Comparison of ENCODE assay signal across 26 cellular contexts in the genomic region with DNA sequence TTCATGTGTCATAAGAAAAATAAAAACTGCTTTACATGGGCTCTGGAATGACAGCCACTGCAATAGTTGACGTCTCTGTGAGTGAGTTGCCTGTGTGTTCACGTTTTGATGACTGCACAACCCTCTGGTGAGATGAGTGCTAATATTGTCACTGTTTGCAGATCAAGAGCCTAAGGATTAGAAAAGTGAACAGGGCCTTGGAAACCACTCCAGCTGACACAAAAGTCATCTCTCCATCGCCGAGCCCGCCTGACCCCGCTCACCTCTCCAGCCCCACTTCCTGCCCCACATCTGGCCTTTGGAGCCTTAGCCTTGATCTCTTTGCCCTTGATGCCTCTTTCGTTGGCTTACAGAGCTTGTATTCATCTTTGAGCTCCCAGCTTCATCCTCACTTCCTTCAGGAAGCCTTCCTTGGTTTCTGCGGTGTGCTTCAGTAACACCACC.
A peak's percentile ranks its signal among the peaks of the same experiment; 100 is the strongest.
DNase-seq lines count a peak whose midpoint lies in the region; ATAC-seq and TF ChIP-seq lines count a peak whose summit lies in the region.
"Had no signal": no experiment of that assay in that cellular context is flagged by ENCODE, and none has a peak within 500 bp of the region (broad histone marks: within the 10 kb centered on the region; RNA-seq: fewer than 3 reads in every experiment).

No MANE protein-coding gene starts in this region.

- H3K4me1 ChIP-seq in right atrium auricular region, result no peaks in the 10 kb centered on the region
- no peaks in the 10 kb centered on the region for H3K4me1 ChIP-seq in heart right ventricle
- H3K4me1 ChIP-seq in endodermal cell (ENCODE audit: control insufficient read depth, insufficient read depth, low read length), result no peaks in the 10 kb centered on the region
- no peaks in the 10 kb centered on the region for H3K4me1 ChIP-seq in vagina
- no peaks in the 10 kb centered on the region for H3K4me1 ChIP-seq in HAP-1
- no peaks in the 10 kb centered on the region for H3K4me1 ChIP-seq in mucosa of descending colon (ENCODE audit: low read depth)
- H3K4me1 ChIP-seq: BE2C had no signal

- no peaks in the 10 kb centered on the region for H3K9me3 ChIP-seq in right atrium auricular region
- H3K9me3 ChIP-seq in heart right ventricle, result no peaks in the 10 kb centered on the region
- no peaks in the 10 kb centered on the region for H3K9me3 ChIP-seq in endodermal cell (ENCODE audit: control insufficient read depth, low read length)
- no peaks in the 10 kb centered on the region for H3K9me3 ChIP-seq in vagina
- no peaks in the 10 kb centered on the region for H3K9me3 ChIP-seq in HAP-1
- H3K9me3 ChIP-seq in mucosa of descending colon, result peaks cover 3% of the 10 kb centered on the region
- H3K9me3 ChIP-seq: BE2C, BLaER1 had no signal

- no peak for ATAC-seq in heart right ventricle
- no peak for ATAC-seq in mucosa of descending colon
- ATAC-seq: GM12878 had no signal

- H3K4me1 Mint-ChIP-seq in endodermal cell, result no peaks in the 10 kb centered on the region
- H3K4me1 Mint-ChIP-seq: CD14-positive monocyte; CD4-positive, alpha-beta memory T cell; CD4-positive, CD25-positive, alpha-beta regulatory T cell; CD8-positive, alpha-beta memory T cell had no signal

- no peak for TF ChIP-seq CTCF in right atrium auricular region (IDR thresholded peaks at IDR 0.05)
- no peak for TF ChIP-seq CTCF in heart right ventricle (IDR thresholded peaks at IDR 0.05)
- TF ChIP-seq CTCF in endodermal cell (conservative IDR thresholded peaks at IDR 0.05), result no peak
- TF ChIP-seq CTCF in vagina (IDR thresholded peaks at IDR 0.05), result no peak
- no peak for TF ChIP-seq CTCF in mucosa of descending colon (IDR thresholded peaks at IDR 0.05)

- no peaks in the 10 kb centered on the region for H3K9me3 Mint-ChIP-seq in endodermal cell

- DNase-seq in right atrium auricular region (ENCODE audit: low spot score), result peak; percentile 50
- no peak for DNase-seq in heart right ventricle
- DNase-seq in endodermal cell, result peak; percentile 4
- DNase-seq in islet precursor cell, result peak; percentile 32
- peak; percentile 64 to 70 for DNase-seq in vagina (ENCODE audit: extremely low spot score in 2 of 2)
- DNase-seq in amygdala (lab: John Stamatoyannopoulos, UW), result no peak
- DNase-seq in HAP-1 (ENCODE audit: low spot score in 2 of 2), result no peak
- no peak for DNase-seq in mucosa of descending colon
- DNase-seq: 8988T; ACHN; BE2C; C1 segment of cervical spinal cord; CD4-positive, alpha-beta memory T cell; CD4-positive, CD25-positive, alpha-beta regulatory T cell; CD8-positive, alpha-beta memory T cell; COR-L47; DMS 273 treated with DMSO at 0.1 percent for 48 hours; DMS153; DMS53; DMS79; DND-41; EL; GDM1 had no signal

- H3K4me3 Mint-ChIP-seq in endodermal cell, result no peak overlapping the region
- H3K4me3 Mint-ChIP-seq: CD14-positive monocyte; CD4-positive, alpha-beta memory T cell; CD4-positive, CD25-positive, alpha-beta regulatory T cell; CD8-positive, alpha-beta memory T cell had no signal

- 74 to 77% methylated on average over 8 of the region's 8 CpGs for WGBS in heart right ventricle, 2 donors
- 90 to 91% methylated on average over 8 of the region's 8 CpGs for WGBS in endodermal cell (ENCODE audit: insufficient coverage in 1 of 2, insufficient read length in 1 of 2), 2 experiments

- H3K27ac ChIP-seq in right atrium auricular region (no peak overlapping the region), heart right ventricle (no peak overlapping the region), endodermal cell (ENCODE audit: low read depth, low read length) (no peak overlapping the region), vagina (no peak overlapping the region)
- H3K27ac ChIP-seq: BLaER1 had no signal

- TF ChIP-seq POLR2A in vagina (IDR thresholded peaks at IDR 0.05), result no peak

- no peaks in the 10 kb centered on the region for H3K27me3 Mint-ChIP-seq in endodermal cell (ENCODE audit: insufficient read depth)
- H3K27me3 Mint-ChIP-seq: CD4-positive, alpha-beta memory T cell; CD4-positive, CD25-positive, alpha-beta regulatory T cell; CD8-positive, alpha-beta memory T cell had no signal

- no peak overlapping the region for H3K9ac ChIP-seq in endodermal cell (ENCODE audit: extremely low read depth, low read length, poor library complexity, severe bottlenecking)
- H3K9ac ChIP-seq: BLaER1 had no signal

- no peaks in the 10 kb centered on the region for H3K36me3 Mint-ChIP-seq in endodermal cell (ENCODE audit: low read depth)
- H3K36me3 Mint-ChIP-seq: CD14-positive monocyte; CD4-positive, alpha-beta memory T cell; CD4-positive, CD25-positive, alpha-beta regulatory T cell; CD8-positive, alpha-beta memory T cell had no signal

- H3K36me3 ChIP-seq in right atrium auricular region (no peaks in the 10 kb centered on the region), heart right ventricle (no peaks in the 10 kb centered on the region), endodermal cell (ENCODE audit: control insufficient read depth, insufficient read depth, low read length) (no peaks in the 10 kb centered on the region), vagina (no peaks in the 10 kb centered on the region), HAP-1 (replicated peaks) (no peaks in the 10 kb centered on the region), mucosa of descending colon (ENCODE audit: low read depth) (no peaks in the 10 kb centered on the region)
- H3K36me3 ChIP-seq: BE2C, BLaER1 had no signal

- intact Hi-C loops in heart right ventricle (cut with DNase I), result no loop called here
- intact Hi-C loops in vagina (cut with DNase I), result no loop called here
- intact Hi-C loops in mucosa of descending colon (cut with DNase I, micrococcal nuclease), result no loop called here

- H3K27me3 ChIP-seq in right atrium auricular region (no peaks in the 10 kb centered on the region), heart right ventricle (peaks cover 0 to 34% (median 10%) of the 10 kb centered on the region in 7 donors), endodermal cell (ENCODE audit: control insufficient read depth, insufficient read depth, low read length, poor library complexity, severe bottlenecking) (no peaks in the 10 kb centered on the region), vagina (no peaks in the 10 kb centered on the region), HAP-1 (ENCODE audit: low read depth) (no peaks in the 10 kb centered on the region)
- H3K27me3 ChIP-seq: BE2C, BLaER1 had no signal

- H3K27ac Mint-ChIP-seq in endodermal cell, result no peak overlapping the region
- H3K27ac Mint-ChIP-seq: CD14-positive monocyte; CD4-positive, alpha-beta memory T cell; CD8-positive, alpha-beta memory T cell had no signal

- in situ Hi-C loops in HAP-1 (cut with MboI; ENCODE audit: low sequenced_read_pairs), result no loop called here

- no peak overlapping the region for H3K4me3 ChIP-seq in right atrium auricular region
- no peak overlapping the region for H3K4me3 ChIP-seq in heart right ventricle
- no peak overlapping the region for H3K4me3 ChIP-seq in endodermal cell (ENCODE audit: low read length)
- H3K4me3 ChIP-seq in vagina, result no peak overlapping the region
- no peak overlapping the region for H3K4me3 ChIP-seq in HAP-1
- H3K4me3 ChIP-seq in mucosa of descending colon, result no peak overlapping the region
- H3K4me3 ChIP-seq: BLaER1, GM12878 had no signal

Comparison
In these comparisons a context has a peak if more than half of its experiments do, and no peak if none do; other contexts are left out.
1. DNase-seq: peak in right atrium auricular region (single experiment), endodermal cell (single experiment), islet precursor cell (single experiment) and vagina (2 of 2); none in heart right ventricle (0 of 2), amygdala (0 of 56), HAP-1 (0 of 2) and mucosa of descending colon (0 of 3).